ENCODE assay signal across 1 cellular context in the genomic region with DNA sequence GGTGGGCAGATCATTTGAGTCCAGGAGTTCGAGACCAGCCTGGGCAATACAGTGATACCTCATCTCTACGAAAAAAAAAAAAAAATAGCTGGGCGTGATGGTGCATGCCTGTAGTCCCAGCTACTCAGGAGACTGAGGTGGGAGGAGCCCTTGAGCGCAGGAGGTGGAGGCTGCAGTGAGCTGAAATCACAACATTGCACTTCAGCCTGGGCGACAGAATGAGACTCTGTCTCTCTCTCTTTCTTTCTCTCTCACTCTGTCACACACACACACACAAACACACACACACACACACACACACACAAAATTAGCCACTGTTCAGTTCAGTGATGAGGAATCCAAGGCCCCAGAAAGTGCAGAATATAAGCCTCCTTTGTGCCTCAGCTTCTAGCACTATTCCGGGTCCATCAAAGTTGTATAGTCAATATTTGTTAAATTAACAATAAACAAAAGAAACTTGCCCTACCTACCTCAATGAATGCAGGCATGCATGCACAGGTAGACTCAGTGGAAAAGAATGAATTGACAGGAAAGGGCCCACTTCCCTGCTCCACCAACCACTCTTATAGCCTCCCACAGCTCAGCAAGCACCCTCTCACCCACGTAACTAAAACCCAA.
A peak's percentile ranks its signal among the peaks of the same experiment; 100 is the strongest.
TF ChIP-seq lines count a peak whose summit lies in the region.

No MANE protein-coding gene starts in this region.

TF ChIP-seq in HepG2, 621 proteins besides CTCF, POLR2A, EP300 and RAD21 (continued from another document and continues in another):
- TF ChIP-seq SOX5 (CRISPR knock-in tag; IDR thresholded peaks at IDR 0.05; ENCODE audit: borderline replicate concordance) (peak; percentile 56), ISL2 (CRISPR knock-in tag; IDR thresholded peaks at IDR 0.05) (no peak), CEBPB (IDR thresholded peaks at IDR 0.05; ENCODE audit: borderline replicate concordance, low read depth, low read length) (no peak), ZNF558 (CRISPR knock-in tag; IDR thresholded peaks at IDR 0.05; ENCODE audit: borderline replicate concordance) (no peak), ZNF20 (CRISPR knock-in tag; IDR thresholded peaks at IDR 0.05) (no peak), ZNF333 (CRISPR knock-in tag; IDR thresholded peaks at IDR 0.05; ENCODE audit: borderline replicate concordance) (no peak), ZNF703 (CRISPR knock-in tag; IDR thresholded peaks at IDR 0.05; ENCODE audit: borderline replicate concordance) (no peak), ZMYM3 (CRISPR knock-in tag; IDR thresholded peaks at IDR 0.05) (no peak; the same call in 1 of the 2 replicates), MIXL1 (CRISPR knock-in tag; IDR thresholded peaks at IDR 0.05) (no peak), KLF13 (CRISPR knock-in tag; IDR thresholded peaks at IDR 0.05) (no peak), IRX3 (CRISPR knock-in tag; IDR thresholded peaks at IDR 0.05; ENCODE audit: borderline replicate concordance, low read depth) (no peak), KLF6 (CRISPR knock-in tag; IDR thresholded peaks at IDR 0.05) (no peak), ZNF225 (CRISPR knock-in tag; IDR thresholded peaks at IDR 0.05) (no peak), ZNF274 (CRISPR knock-in tag; IDR thresholded peaks at IDR 0.05) (no peak), MYC (CRISPR knock-in tag; IDR thresholded peaks at IDR 0.05; ENCODE audit: borderline replicate concordance) (no peak), ZNF552 (CRISPR knock-in tag; IDR thresholded peaks at IDR 0.05; ENCODE audit: borderline replicate concordance) (no peak), REPIN1 (CRISPR knock-in tag; IDR thresholded peaks at IDR 0.05; ENCODE audit: borderline replicate concordance, low read depth) (no peak), ZKSCAN5 (CRISPR knock-in tag; IDR thresholded peaks at IDR 0.05) (no peak), ZNF282 (IDR thresholded peaks at IDR 0.05; ENCODE audit: partially characterized antibody) (no peak), ZNF251 (CRISPR knock-in tag; IDR thresholded peaks at IDR 0.05) (no peak), ZSCAN22 (CRISPR knock-in tag; IDR thresholded peaks at IDR 0.05) (no peak), ZNF747 (CRISPR knock-in tag; IDR thresholded peaks at IDR 0.05; ENCODE audit: borderline replicate concordance) (no peak), EHMT2 (IDR thresholded peaks at IDR 0.05; ENCODE audit: borderline replicate concordance, low read depth, low read length) (no peak), ZSCAN20 (CRISPR knock-in tag; IDR thresholded peaks at IDR 0.05; ENCODE audit: borderline replicate concordance) (no peak), MYNN (CRISPR knock-in tag; IDR thresholded peaks at IDR 0.05; ENCODE audit: low read depth) (no peak), ZNF572 (CRISPR knock-in tag; IDR thresholded peaks at IDR 0.05) (no peak), THAP11 (CRISPR knock-in tag; IDR thresholded peaks at IDR 0.05) (no peak), KDM5B (CRISPR knock-in tag; IDR thresholded peaks at IDR 0.05; ENCODE audit: borderline replicate concordance) (no peak), ZBTB8A (CRISPR knock-in tag; IDR thresholded peaks at IDR 0.05; ENCODE audit: borderline replicate concordance, low read depth) (no peak), FOSL1 (CRISPR knock-in tag; IDR thresholded peaks at IDR 0.05; ENCODE audit: borderline replicate concordance) (no peak), FOXP1 (IDR thresholded peaks at IDR 0.05) (no peak), FOXP1 (CRISPR knock-in tag; IDR thresholded peaks at IDR 0.05) (peak; percentile 14; the same call in 1 of the 2 replicates), GFI1 (CRISPR knock-in tag; IDR thresholded peaks at IDR 0.05; ENCODE audit: borderline replicate concordance) (peak; percentile 96), ZNF737 (CRISPR knock-in tag; IDR thresholded peaks at IDR 0.05; ENCODE audit: borderline replicate concordance) (no peak), ZNF180 (CRISPR knock-in tag; IDR thresholded peaks at IDR 0.05; ENCODE audit: borderline replicate concordance, low read depth) (no peak)
- TF ChIP-seq, protein P1, sequence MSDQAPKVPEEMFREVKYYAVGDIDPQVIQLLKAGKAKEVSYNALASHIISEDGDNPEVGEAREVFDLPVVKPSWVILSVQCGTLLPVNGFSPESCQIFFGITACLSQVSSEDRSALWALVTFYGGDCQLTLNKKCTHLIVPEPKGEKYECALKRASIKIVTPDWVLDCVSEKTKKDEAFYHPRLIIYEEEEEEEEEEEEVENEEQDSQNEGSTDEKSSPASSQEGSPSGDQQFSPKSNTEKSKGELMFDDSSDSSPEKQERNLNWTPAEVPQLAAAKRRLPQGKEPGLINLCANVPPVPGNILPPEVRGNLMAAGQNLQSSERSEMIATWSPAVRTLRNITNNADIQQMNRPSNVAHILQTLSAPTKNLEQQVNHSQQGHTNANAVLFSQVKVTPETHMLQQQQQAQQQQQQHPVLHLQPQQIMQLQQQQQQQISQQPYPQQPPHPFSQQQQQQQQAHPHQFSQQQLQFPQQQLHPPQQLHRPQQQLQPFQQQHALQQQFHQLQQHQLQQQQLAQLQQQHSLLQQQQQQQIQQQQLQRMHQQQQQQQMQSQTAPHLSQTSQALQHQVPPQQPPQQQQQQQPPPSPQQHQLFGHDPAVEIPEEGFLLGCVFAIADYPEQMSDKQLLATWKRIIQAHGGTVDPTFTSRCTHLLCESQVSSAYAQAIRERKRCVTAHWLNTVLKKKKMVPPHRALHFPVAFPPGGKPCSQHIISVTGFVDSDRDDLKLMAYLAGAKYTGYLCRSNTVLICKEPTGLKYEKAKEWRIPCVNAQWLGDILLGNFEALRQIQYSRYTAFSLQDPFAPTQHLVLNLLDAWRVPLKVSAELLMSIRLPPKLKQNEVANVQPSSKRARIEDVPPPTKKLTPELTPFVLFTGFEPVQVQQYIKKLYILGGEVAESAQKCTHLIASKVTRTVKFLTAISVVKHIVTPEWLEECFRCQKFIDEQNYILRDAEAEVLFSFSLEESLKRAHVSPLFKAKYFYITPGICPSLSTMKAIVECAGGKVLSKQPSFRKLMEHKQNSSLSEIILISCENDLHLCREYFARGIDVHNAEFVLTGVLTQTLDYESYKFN (CRISPR knock-in tag; conservative IDR thresholded peaks at IDR 0.05): 0 out of 2 replicates have a peak, but pooled peaks have one; percentile 15
- TF ChIP-seq, protein P2, sequence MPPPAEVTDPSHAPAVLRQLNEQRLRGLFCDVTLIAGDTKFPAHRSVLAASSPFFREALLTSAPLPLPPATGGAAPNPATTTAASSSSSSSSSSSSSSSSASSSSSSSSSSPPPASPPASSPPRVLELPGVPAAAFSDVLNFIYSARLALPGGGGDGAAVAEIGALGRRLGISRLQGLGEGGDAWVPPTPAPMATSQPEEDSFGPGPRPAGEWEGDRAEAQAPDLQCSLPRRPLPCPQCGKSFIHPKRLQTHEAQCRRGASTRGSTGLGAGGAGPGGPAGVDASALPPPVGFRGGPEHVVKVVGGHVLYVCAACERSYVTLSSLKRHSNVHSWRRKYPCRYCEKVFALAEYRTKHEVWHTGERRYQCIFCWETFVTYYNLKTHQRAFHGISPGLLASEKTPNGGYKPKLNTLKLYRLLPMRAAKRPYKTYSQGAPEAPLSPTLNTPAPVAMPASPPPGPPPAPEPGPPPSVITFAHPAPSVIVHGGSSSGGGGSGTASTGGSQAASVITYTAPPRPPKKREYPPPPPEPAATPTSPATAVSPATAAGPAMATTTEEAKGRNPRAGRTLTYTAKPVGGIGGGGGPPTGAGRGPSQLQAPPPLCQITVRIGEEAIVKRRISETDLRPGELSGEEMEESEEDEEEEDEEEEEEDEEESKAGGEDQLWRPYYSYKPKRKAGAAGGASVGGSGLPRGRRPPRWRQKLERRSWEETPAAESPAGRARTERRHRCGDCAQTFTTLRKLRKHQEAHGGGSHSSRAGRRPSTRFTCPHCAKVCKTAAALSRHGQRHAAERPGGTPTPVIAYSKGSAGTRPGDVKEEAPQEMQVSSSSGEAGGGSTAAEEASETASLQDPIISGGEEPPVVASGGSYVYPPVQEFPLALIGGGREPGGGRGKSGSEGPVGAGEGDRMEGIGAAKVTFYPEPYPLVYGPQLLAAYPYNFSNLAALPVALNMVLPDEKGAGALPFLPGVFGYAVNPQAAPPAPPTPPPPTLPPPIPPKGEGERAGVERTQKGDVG (CRISPR knock-in tag; IDR thresholded peaks at IDR 0.05; ENCODE audit: borderline replicate concordance): no peak
- TF ChIP-seq, protein P3, sequence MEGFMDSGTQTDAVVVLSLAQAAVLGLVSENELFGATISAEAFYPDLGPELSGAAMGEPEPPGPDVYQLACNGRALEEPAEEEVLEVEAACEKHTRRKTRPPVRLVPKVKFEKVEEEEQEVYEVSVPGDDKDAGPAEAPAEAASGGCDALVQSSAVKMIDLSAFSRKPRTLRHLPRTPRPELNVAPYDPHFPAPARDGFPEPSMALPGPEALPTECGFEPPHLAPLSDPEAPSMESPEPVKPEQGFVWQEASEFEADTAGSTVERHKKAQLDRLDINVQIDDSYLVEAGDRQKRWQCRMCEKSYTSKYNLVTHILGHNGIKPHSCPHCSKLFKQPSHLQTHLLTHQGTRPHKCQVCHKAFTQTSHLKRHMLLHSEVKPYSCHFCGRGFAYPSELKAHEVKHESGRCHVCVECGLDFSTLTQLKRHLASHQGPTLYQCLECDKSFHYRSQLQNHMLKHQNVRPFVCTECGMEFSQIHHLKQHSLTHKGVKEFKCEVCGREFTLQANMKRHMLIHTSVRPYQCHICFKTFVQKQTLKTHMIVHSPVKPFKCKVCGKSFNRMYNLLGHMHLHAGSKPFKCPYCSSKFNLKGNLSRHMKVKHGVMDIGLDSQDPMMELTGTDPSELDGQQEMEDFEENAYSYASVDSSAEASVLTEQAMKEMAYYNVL (CRISPR knock-in tag; IDR thresholded peaks at IDR 0.05; ENCODE audit: borderline replicate concordance): 0 out of 2 replicates have a peak, but pooled peaks have one; percentile 43
- TF ChIP-seq, protein P4, sequence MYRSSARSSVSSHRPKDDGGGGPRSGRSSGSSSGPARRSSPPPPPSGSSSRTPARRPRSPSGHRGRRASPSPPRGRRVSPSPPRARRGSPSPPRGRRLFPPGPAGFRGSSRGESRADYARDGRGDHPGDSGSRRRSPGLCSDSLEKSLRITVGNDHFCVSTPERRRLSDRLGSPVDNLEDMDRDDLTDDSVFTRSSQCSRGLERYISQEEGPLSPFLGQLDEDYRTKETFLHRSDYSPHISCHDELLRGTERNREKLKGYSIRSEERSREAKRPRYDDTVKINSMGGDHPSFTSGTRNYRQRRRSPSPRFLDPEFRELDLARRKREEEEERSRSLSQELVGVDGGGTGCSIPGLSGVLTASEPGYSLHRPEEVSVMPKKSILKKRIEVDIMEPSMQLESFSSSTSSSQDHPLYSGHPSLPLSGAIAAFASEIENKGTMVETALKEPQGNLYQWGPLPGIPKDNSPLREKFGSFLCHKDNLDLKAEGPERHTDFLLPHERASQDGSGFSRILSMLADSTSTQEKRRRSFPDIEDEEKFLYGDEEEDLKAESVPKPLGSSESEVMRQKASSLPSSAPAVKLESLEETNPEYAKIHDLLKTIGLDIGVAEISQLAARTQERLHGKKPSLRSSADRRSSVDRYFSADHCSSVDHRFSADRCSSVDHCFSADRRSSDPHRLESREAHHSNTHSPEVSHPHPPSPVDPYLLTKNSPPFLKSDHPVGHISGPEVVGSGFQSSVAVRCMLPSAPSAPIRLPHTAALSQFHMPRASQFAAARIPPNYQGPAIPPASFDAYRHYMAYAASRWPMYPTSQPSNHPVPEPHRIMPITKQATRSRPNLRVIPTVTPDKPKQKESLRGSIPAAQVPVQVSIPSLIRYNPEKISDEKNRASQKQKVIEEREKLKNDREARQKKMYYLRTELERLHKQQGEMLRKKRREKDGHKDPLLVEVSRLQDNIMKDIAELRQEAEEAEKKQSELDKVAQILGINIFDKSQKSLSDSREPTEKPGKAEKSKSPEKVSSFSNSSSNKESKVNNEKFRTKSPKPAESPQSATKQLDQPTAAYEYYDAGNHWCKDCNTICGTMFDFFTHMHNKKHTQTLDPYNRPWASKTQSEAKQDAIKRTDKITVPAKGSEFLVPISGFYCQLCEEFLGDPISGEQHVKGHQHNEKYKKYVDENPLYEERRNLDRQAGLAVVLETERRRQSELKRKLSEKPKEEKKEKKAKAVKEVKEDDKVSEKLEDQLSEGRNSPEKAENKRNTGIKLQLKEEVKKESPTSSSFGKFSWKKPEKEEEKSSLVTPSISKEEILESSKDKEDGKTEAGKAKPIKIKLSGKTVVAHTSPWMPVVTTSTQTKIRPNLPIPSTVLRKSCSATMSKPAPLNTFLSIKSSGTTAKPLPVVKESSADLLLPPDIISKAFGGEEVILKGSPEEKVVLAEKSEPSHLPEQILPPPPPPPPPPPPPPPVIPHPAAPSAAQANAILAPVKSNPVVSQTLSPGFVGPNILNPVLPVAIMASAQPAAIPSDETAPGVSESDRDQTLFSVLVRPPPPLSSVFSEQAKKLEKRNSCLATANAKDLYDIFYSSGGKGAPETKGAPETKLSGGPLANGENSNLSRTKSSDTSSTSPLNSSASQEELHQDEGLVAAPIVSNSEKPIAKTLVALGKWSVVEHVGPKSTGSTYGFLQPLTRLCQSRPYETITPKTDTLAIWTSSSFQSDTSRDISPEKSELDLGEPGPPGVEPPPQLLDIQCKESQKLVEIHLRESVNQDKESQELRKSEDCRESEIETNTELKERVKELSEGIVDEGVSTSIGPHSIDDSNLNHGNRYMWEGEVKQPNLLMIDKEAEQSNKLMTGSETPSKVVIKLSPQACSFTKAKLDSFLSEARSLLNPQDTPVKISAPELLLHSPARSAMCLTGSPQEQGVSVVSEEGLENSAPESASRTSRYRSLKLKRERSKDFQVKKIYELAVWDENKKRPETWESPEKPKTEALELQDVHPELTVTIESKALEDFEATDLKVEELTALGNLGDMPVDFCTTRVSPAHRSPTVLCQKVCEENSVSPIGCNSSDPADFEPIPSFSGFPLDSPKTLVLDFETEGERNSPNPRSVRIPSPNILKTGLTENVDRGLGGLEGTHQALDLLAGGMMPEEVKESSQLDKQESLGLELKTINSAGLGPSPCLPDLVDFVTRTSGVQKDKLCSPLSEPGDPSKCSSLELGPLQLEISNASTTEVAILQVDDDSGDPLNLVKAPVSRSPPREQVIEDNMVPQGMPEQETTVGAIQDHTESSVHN (CRISPR knock-in tag; IDR thresholded peaks at IDR 0.05): no peak
- TF ChIP-seq, protein P5, sequence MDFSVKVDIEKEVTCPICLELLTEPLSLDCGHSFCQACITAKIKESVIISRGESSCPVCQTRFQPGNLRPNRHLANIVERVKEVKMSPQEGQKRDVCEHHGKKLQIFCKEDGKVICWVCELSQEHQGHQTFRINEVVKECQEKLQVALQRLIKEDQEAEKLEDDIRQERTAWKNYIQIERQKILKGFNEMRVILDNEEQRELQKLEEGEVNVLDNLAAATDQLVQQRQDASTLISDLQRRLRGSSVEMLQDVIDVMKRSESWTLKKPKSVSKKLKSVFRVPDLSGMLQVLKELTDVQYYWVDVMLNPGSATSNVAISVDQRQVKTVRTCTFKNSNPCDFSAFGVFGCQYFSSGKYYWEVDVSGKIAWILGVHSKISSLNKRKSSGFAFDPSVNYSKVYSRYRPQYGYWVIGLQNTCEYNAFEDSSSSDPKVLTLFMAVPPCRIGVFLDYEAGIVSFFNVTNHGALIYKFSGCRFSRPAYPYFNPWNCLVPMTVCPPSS (IDR thresholded peaks at IDR 0.05): no peak
- TF ChIP-seq, protein P6, sequence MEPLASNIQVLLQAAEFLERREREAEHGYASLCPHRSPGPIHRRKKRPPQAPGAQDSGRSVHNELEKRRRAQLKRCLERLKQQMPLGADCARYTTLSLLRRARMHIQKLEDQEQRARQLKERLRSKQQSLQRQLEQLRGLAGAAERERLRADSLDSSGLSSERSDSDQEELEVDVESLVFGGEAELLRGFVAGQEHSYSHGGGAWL (CRISPR knock-in tag; IDR thresholded peaks at IDR 0.05): no peak
